8 cellular contexts compared by ENCODE assay signal in genomic region chr11:26276798-26277424, GRCh38. TPM values are rescaled to one million over a fixed set of nuclear protein-coding genes. Genes with fewer than 3 reads are reported as not detected.
DNase-seq lines count a peak whose midpoint lies in the region; ATAC-seq, FAIRE-seq and TF ChIP-seq lines count a peak whose summit lies in the region.

No MANE protein-coding gene starts in this region.

- H3K9me3 Mint-ChIP-seq in activated CD4-positive, alpha-beta T cell treated with anti-CD3 and anti-CD28 coated beads for 36 hours (ENCODE audit: low read depth), result no peaks in the 10 kb centered on the region

- no peak overlapping the region for H3K4me3 Mint-ChIP-seq in activated CD4-positive, alpha-beta T cell treated with anti-CD3 and anti-CD28 coated beads for 36 hours

- H3K27ac ChIP-seq in SJCRH30, result no peak overlapping the region

- H3K36me3 ChIP-seq in SJCRH30 (no peaks in the 10 kb centered on the region), bronchial epithelial cell (ENCODE audit: control insufficient read depth, insufficient read depth, low read length) (no peaks in the 10 kb centered on the region), kidney epithelial cell (ENCODE audit: control insufficient read depth, insufficient read depth, low read length) (no peaks in the 10 kb centered on the region)

- peak; percentile 68 for DNase-seq in activated CD4-positive, alpha-beta T cell treated with anti-CD3 and anti-CD28 coated beads for 36 hours
- no peak for DNase-seq in activated CD4-positive, alpha-beta T cell treated with anti-CD3 and anti-CD28 coated beads, Interleukin-2, amount 50 U/mL, for 4 hours
- DNase-seq in Jurkat, Clone E6-1 (ENCODE audit: low read depth, low spot score), result peak; percentile 51
- DNase-seq in SJCRH30, result peak; percentile 37 to 79
- DNase-seq in bronchial epithelial cell (ENCODE audit: low read depth), result peak; percentile 71
- peak; percentile 18 for DNase-seq in kidney epithelial cell (ENCODE audit: low read depth)
- DNase-seq in stimulated activated CD4-positive, alpha-beta T cell treated with anti-CD3 and anti-CD28 coated beads, Interleukin-2, amount 100 ng/mL, for 48 hours, result peak; percentile 21 to 39

- no peaks in the 10 kb centered on the region for H3K9me3 ChIP-seq in SJCRH30 (replicated peaks)

- H3K27me3 Mint-ChIP-seq in activated CD4-positive, alpha-beta T cell treated with anti-CD3 and anti-CD28 coated beads for 36 hours, result peaks cover 6% of the 10 kb centered on the region

- H3K27ac Mint-ChIP-seq in activated CD4-positive, alpha-beta T cell treated with anti-CD3 and anti-CD28 coated beads for 36 hours, result no peak overlapping the region

- no peak for ATAC-seq in activated CD4-positive, alpha-beta T cell treated with anti-CD3 and anti-CD28 coated beads for 36 hours
- peak; percentile 83 for ATAC-seq in GM21786 (IDR thresholded peaks at IDR 0.05; ENCODE audit: unreplicated experiment)

- H3K4me1 Mint-ChIP-seq in activated CD4-positive, alpha-beta T cell treated with anti-CD3 and anti-CD28 coated beads for 36 hours, result no peaks in the 10 kb centered on the region

- intact Hi-C loops in activated CD4-positive, alpha-beta T cell treated with anti-CD3 and anti-CD28 coated beads for 36 hours (cut with DNase I, micrococcal nuclease), result loop anchor here in 1 of 2 experiments (2.0 kb wide), 1 partner anchor 294 kb away; no protein-coding TSS in a partner anchor

- H3K27me3 ChIP-seq in SJCRH30 (no peaks in the 10 kb centered on the region), bronchial epithelial cell (ENCODE audit: control insufficient read depth, insufficient read depth, low read length) (no peaks in the 10 kb centered on the region), kidney epithelial cell (ENCODE audit: control insufficient read depth, insufficient read depth, low read length) (no peaks in the 10 kb centered on the region)

- POLR2A ChIA-PET in activated CD4-positive, alpha-beta T cell treated with anti-CD3 and anti-CD28 coated beads for 36 hours (lab: Charles Lee), result no interaction called here

- no peak for FAIRE-seq in bronchial epithelial cell (lab: Jason Lieb, UNC)

- no peaks in the 10 kb centered on the region for H3K36me3 Mint-ChIP-seq in activated CD4-positive, alpha-beta T cell treated with anti-CD3 and anti-CD28 coated beads for 36 hours (ENCODE audit: low read depth)

- no peak overlapping the region for H3K4me3 ChIP-seq in Jurkat, Clone E6-1 (ENCODE audit: low read length)
- no peak overlapping the region for H3K4me3 ChIP-seq in SJCRH30
- H3K4me3 ChIP-seq in bronchial epithelial cell (ENCODE audit: low read depth, low read length), result no peak overlapping the region
- H3K4me3 ChIP-seq in kidney epithelial cell (ENCODE audit: low read depth, low read length), result no peak overlapping the region

- CTCF ChIA-PET in activated CD4-positive, alpha-beta T cell treated with anti-CD3 and anti-CD28 coated beads for 36 hours (lab: Charles Lee), result no interaction called here

- TF ChIP-seq CTCF in bronchial epithelial cell (IDR thresholded peaks at IDR 0.05; ENCODE audit: insufficient read depth, low read length, severe bottlenecking) (peak; percentile 80), kidney epithelial cell (IDR thresholded peaks at IDR 0.05; ENCODE audit: insufficient read depth, low read length, poor library complexity, severe bottlenecking) (peak; percentile 96)

- no peaks in the 10 kb centered on the region for H3K4me1 ChIP-seq in SJCRH30

RNA-seq across cellular contexts. Expression of gene ANO3, which starts 55.0 kb away (rescaled TPM):
- not detected for total RNA-seq in activated CD4-positive, alpha-beta T cell treated with anti-CD3 and anti-CD28 coated beads for 36 hours
- polyA plus RNA-seq in Jurkat, Clone E6-1 (2012; ENCODE audit: insufficient read depth, insufficient read length), result not detected
- 0.12 and 0.56 TPM in 2 replicates for total RNA-seq in SJCRH30 (2014; rRNA removed; shearing (Covaris generic))
- total RNA-seq in bronchial epithelial cell, result under 0.01 TPM in 2 replicates
- total RNA-seq in kidney epithelial cell, result not detected in 2 replicates

Comparison
In these comparisons a context has a peak if more than half of its experiments do, and no peak if none do; other contexts are left out.
1. DNase-seq: peak in activated CD4-positive, alpha-beta T cell treated with anti-CD3 and anti-CD28 coated beads for 36 hours (single experiment), Jurkat, Clone E6-1 (single experiment), SJCRH30 (2 of 2), bronchial epithelial cell (single experiment), kidney epithelial cell (single experiment) and stimulated activated CD4-positive, alpha-beta T cell treated with anti-CD3 and anti-CD28 coated beads, Interleukin-2, amount 100 ng/mL, for 48 hours (2 of 2); none in activated CD4-positive, alpha-beta T cell treated with anti-CD3 and anti-CD28 coated beads, Interleukin-2, amount 50 U/mL, for 4 hours (0 of 2).